9 cellular contexts compared by ENCODE assay signal in the genomic region with DNA sequence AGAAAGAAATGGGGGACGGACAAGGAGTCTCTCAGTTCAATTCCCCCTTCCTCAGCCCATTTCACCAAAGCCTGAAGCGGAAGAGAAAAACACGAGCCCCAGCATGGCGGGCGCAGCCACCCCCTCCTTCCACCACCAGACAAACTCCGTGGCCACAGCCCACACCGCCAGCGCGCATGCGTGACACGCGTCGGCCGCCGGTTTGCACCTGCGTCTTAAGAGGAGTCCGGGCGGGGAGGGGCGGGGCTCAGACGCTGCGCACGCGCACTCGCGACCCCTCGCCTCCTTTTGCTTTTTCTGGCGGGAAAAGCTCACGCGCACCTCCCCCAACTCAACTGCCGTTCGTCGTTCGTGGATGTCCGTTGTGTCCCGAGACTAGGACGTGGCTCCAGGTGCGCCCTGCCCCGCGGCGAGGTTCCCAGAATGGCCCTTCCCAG. TPM values are rescaled to one million over a fixed set of nuclear protein-coding genes. Genes with fewer than 3 reads are reported as not detected.
DNase-seq lines count a peak whose midpoint lies in the region; ATAC-seq and TF ChIP-seq lines count a peak whose summit lies in the region.
"Had no signal": no experiment of that assay in that cellular context is flagged by ENCODE, and none has a peak within 500 bp of the region (broad histone marks: within the 10 kb centered on the region; RNA-seq: fewer than 3 reads in every experiment).

A gene with protein sequence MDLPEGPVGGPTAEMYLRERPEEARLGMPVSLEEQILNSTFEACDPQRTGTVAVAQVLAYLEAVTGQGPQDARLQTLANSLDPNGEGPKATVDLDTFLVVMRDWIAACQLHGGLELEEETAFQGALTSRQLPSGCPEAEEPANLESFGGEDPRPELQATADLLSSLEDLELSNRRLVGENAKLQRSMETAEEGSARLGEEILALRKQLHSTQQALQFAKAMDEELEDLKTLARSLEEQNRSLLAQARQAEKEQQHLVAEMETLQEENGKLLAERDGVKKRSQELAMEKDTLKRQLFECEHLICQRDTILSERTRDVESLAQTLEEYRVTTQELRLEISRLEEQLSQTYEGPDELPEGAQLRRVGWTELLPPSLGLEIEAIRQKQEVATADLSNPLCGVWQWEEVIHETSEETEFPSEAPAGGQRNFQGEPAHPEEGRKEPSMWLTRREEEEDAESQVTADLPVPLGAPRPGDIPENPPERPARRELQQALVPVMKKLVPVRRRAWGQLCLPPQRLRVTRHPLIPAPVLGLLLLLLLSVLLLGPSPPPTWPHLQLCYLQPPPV (plus strand): TSS at position 314 of the 437 bp plus-strand sequence. CDS start 2,635 bp downstream, outside the sequence.

- H3K9me3 ChIP-seq in OCI-LY7 (ENCODE audit: low read length), result peaks cover under 1% of the 10 kb centered on the region; the same call in 1 of the 2 replicates
- H3K9me3 ChIP-seq in left ventricle myocardium inferior (replicated peaks), result peaks cover 7% of the 10 kb centered on the region

- no TSS peak for BruUV-seq in OCI-LY7 (replicated peaks; lab: Mats Ljungman, UMichigan)

- no peak within 1 kb of the TSS for H3K4me3 Mint-ChIP-seq in activated T-helper 2 cell treated with anti-CD3 and anti-CD28 coated beads, Interferon-gamma antibody, Interleukin-2, Interleukin-4, amounts not matched to agents 10 μg/mL and 5 μg/mL and 100 μg/mL, durations not matched to agents 14 hours and 24 hours and 36 hours (ENCODE audit: low read depth)

- peaks cover 9% of the 10 kb centered on the region for H3K27me3 Mint-ChIP-seq in activated T-helper 2 cell treated with anti-CD3 and anti-CD28 coated beads, Interferon-gamma antibody, Interleukin-2, Interleukin-4, amounts not matched to agents 10 μg/mL and 5 μg/mL and 100 μg/mL, durations not matched to agents 14 hours and 24 hours and 36 hours (ENCODE audit: low read depth)

- H3K36me3 ChIP-seq in OCI-LY7 (ENCODE audit: insufficient read depth, low read length) (no peaks in the 10 kb centered on the region), left ventricle myocardium inferior (no peaks in the 10 kb centered on the region)

- CTCF ChIA-PET in OCI-LY7 (lab: Charles Lee; ENCODE audit: unreplicated experiment), result interaction anchor here (0.6 kb wide), 1 partner anchor 16 kb away, joined by 5 read pairs; no protein-coding TSS in a partner anchor

- peak within 1 kb of the TSS; percentile 92 for H3K27ac ChIP-seq in OCI-LY7 (ENCODE audit: low read depth, low read length, poor library complexity, severe bottlenecking)
- H3K27ac ChIP-seq in left ventricle myocardium inferior (replicated peaks), result no peak within 1 kb of the TSS

- peaks cover 78% of the 10 kb centered on the region for H3K27me3 ChIP-seq in left ventricle myocardium inferior (ENCODE audit: low read depth)

- peak within 1 kb of the TSS; percentile 19; the same call in 1 of the 2 replicates for H2AFZ ChIP-seq in OCI-LY7 (ENCODE audit: low read length)

- no peaks in the 10 kb centered on the region for H3K79me2 ChIP-seq in OCI-LY7 (ENCODE audit: insufficient read depth, low read depth, low read length)

- peaks cover 65% of the 10 kb centered on the region for H3K4me1 ChIP-seq in OCI-LY7 (ENCODE audit: insufficient read depth, low read length, poor library complexity, severe bottlenecking)
- H3K4me1 ChIP-seq in left ventricle myocardium inferior, result no peaks in the 10 kb centered on the region

- H3K4me3 ChIP-seq in GM12875 (ENCODE audit: low read depth, low read length) (peak within 1 kb of the TSS; percentile 15), OCI-LY7 (ENCODE audit: low read depth, low read length, poor library complexity, severe bottlenecking) (peak within 1 kb of the TSS; percentile 54), left ventricle myocardium inferior (peak within 1 kb of the TSS; percentile 40)

- no peaks in the 10 kb centered on the region for H4K20me1 ChIP-seq in OCI-LY7 (ENCODE audit: insufficient read depth, low read length)

- H3K4me1 Mint-ChIP-seq in activated T-helper 2 cell treated with anti-CD3 and anti-CD28 coated beads, Interferon-gamma antibody, Interleukin-2, Interleukin-4, amounts not matched to agents 10 μg/mL and 5 μg/mL and 100 μg/mL, durations not matched to agents 14 hours and 24 hours and 36 hours (ENCODE audit: low read depth), result peaks cover 7% of the 10 kb centered on the region

- no peak within 1 kb of the TSS for H3K27ac Mint-ChIP-seq in activated T-helper 2 cell treated with anti-CD3 and anti-CD28 coated beads, Interferon-gamma antibody, Interleukin-2, Interleukin-4, amounts not matched to agents 10 μg/mL and 5 μg/mL and 100 μg/mL, durations not matched to agents 14 hours and 24 hours and 36 hours

- H3K4me2 ChIP-seq in OCI-LY7 (ENCODE audit: low read length), result peak within 1 kb of the TSS; percentile 78

- no peaks in the 10 kb centered on the region for H3K36me3 Mint-ChIP-seq in activated T-helper 2 cell treated with anti-CD3 and anti-CD28 coated beads, Interferon-gamma antibody, Interleukin-2, Interleukin-4, amounts not matched to agents 10 μg/mL and 5 μg/mL and 100 μg/mL, durations not matched to agents 14 hours and 24 hours and 36 hours (ENCODE audit: low read depth)

- H3K9me3 Mint-ChIP-seq in activated T-helper 2 cell treated with anti-CD3 and anti-CD28 coated beads, Interferon-gamma antibody, Interleukin-2, Interleukin-4, amounts not matched to agents 10 μg/mL and 5 μg/mL and 100 μg/mL, durations not matched to agents 14 hours and 24 hours and 36 hours, result peaks cover 3% of the 10 kb centered on the region

- DNase-seq in OCI-LY7 (ENCODE audit: low spot score) (peak; percentile 98), left ventricle myocardium inferior (peak; percentile 72), OCI-M1 (lab: John Stamatoyannopoulos, UW) (no peak), D341Med (ENCODE audit: low spot score) (no peak)
- peak; percentile 66 for DNase-seq in activated T-helper 2 cell treated with anti-CD3 and anti-CD28 coated beads, Interferon-gamma antibody, Interleukin-2, Interleukin-4, amounts not matched to agents 10 μg/mL and 5 μg/mL and 100 μg/mL, durations not matched to agents 14 hours and 24 hours and 36 hours (ENCODE audit: low spot score)
- DNase-seq in stimulated activated CD4-positive, alpha-beta T cell treated with anti-CD3 and anti-CD28 coated beads, Interleukin-4, amount 100 ng/mL, for 24 hours, result peak; percentile 79

- no peak for TF ChIP-seq CTCF in GM12875 (IDR thresholded peaks at IDR 0.05; ENCODE audit: borderline replicate concordance, insufficient read depth, low read depth, low read length)
- TF ChIP-seq CTCF in OCI-LY7 (conservative IDR thresholded peaks at IDR 0.05; ENCODE audit: low read length), result no peak
- no peak for TF ChIP-seq CTCF in left ventricle myocardium inferior (IDR thresholded peaks at IDR 0.05; ENCODE audit: borderline replicate concordance)

- H3K9me2 ChIP-seq in OCI-LY7 (ENCODE audit: insufficient read depth, low read length), result no peaks in the 10 kb centered on the region

- POLR2A ChIA-PET in OCI-LY7 (lab: Charles Lee), result interaction anchor here (0.6 to 1.1 kb wide), 4 partner anchors 8 to 57 kb away, joined by 3 to 6 read pairs (median 4); no protein-coding TSS in a partner anchor

- ATAC-seq in HG03135 (IDR thresholded peaks at IDR 0.05; ENCODE audit: unreplicated experiment), result no peak

- intact Hi-C loops in OCI-LY7 (cut with micrococcal nuclease; ENCODE audit: unreplicated experiment), result no loop called here
- intact Hi-C loops in activated T-helper 2 cell treated with anti-CD3 and anti-CD28 coated beads, Interferon-gamma antibody, Interleukin-2, Interleukin-4, amounts not matched to agents 10 μg/mL and 5 μg/mL and 100 μg/mL, durations not matched to agents 14 hours and 24 hours and 36 hours (cut with micrococcal nuclease), result no loop called here
- intact Hi-C loops in left ventricle myocardium inferior (cut with micrococcal nuclease), result no loop called here

RNA-seq across cellular contexts. Expression of the gene that starts here (rescaled TPM):
- 12.0 and 15.9 TPM in 2 replicates for total RNA-seq in OCI-LY7 (2014; rRNA removed; shearing (Covaris generic))
- 16.3 and 19.4 TPM in 2 replicates for total RNA-seq in OCI-LY7 (2022)
- 0.14 and 0.28 TPM in 2 replicates for total RNA-seq in activated T-helper 2 cell treated with anti-CD3 and anti-CD28 coated beads, Interferon-gamma antibody, Interleukin-2, Interleukin-4, amounts not matched to agents 10 μg/mL and 5 μg/mL and 100 μg/mL, durations not matched to agents 14 hours and 24 hours and 36 hours
- total RNA-seq in left ventricle myocardium inferior, result not detected
- total RNA-seq: mononuclear cell had no signal

Comparison
In these comparisons a context has a peak if more than half of its experiments do, and no peak if none do; other contexts are left out.
1. RNA of the gene that starts here (total RNA-seq): 12.0 to 19.4 TPM in OCI-LY7; 0.14 to 0.28 TPM in activated T-helper 2 cell treated with anti-CD3 and anti-CD28 coated beads, Interferon-gamma antibody, Interleukin-2, Interleukin-4, amounts not matched to agents 10 μg/mL and 5 μg/mL and 100 μg/mL, durations not matched to agents 14 hours and 24 hours and 36 hours and not detected in left ventricle myocardium inferior (single experiment); every median in the first group is over 10 times any median in the second.
2. Peak in DNase-seq in activated T-helper 2 cell treated with anti-CD3 and anti-CD28 coated beads, Interferon-gamma antibody, Interleukin-2, Interleukin-4, amounts not matched to agents 10 μg/mL and 5 μg/mL and 100 μg/mL, durations not matched to agents 14 hours and 24 hours and 36 hours; RNA of the gene not detected or under 1 TPM.
3. Peak in DNase-seq and H3K4me3 ChIP-seq in left ventricle myocardium inferior; RNA of the gene not detected or under 1 TPM.
4. DNase-seq: peak in OCI-LY7 (single experiment) and stimulated activated CD4-positive, alpha-beta T cell treated with anti-CD3 and anti-CD28 coated beads, Interleukin-4, amount 100 ng/mL, for 24 hours (single experiment); none in OCI-M1 (single experiment) and D341Med (single experiment).
5. Peak in every context shown above with its lines, with median percentiles within 50 percentile points of each other: H3K4me3 ChIP-seq.